ENCODE assay signal across 17 cellular contexts in genomic region chr3:52137311-52137710, GRCh38. TPM values are rescaled to one million over a fixed set of nuclear protein-coding genes. Genes with fewer than 3 reads are reported as not detected.
DNase-seq lines count a peak whose midpoint lies in the region; ATAC-seq and TF ChIP-seq lines count a peak whose summit lies in the region.
"Had no signal": no experiment of that assay in that cellular context is flagged by ENCODE, and none has a peak within 500 bp of the region (broad histone marks: within the 10 kb centered on the region; RNA-seq: fewer than 3 reads in every experiment).

No MANE protein-coding gene starts in this region.

- no peak overlapping the region for H3K4me3 ChIP-seq in breast epithelium
- H3K4me3 ChIP-seq in mammary epithelial cell (replicated peaks in 1 of 3; ENCODE audit: insufficient read depth in 1 of 3, low read depth in 2 of 3, low read length in 3 of 3), result no peak overlapping the region
- H3K4me3 ChIP-seq in gastroesophageal sphincter, result no peak overlapping the region
- no peak overlapping the region for H3K4me3 ChIP-seq in osteoblast (ENCODE audit: insufficient read depth, low read length)
- no peak overlapping the region for H3K4me3 ChIP-seq in upper lobe of right lung

- no peak for TF ChIP-seq POLR2A in breast epithelium (IDR thresholded peaks at IDR 0.05)
- no peak for TF ChIP-seq POLR2A in gastroesophageal sphincter (IDR thresholded peaks at IDR 0.05)

- BruUV-seq in mammary epithelial cell (replicated peaks; lab: Mats Ljungman, UMichigan), result no TSS peak

- in situ Hi-C loops in mammary epithelial cell (cut with MboI; ENCODE audit: low sequenced_read_pairs in 2 of 2), result no loop called here

- intact Hi-C loops in breast epithelium (cut with DNase I; ENCODE audit: low total_unique reads) (no loop called here), mammary epithelial cell (cut with micrococcal nuclease) (no loop called here), upper lobe of right lung (cut with DNase I) (no loop called here)

- H2AFZ ChIP-seq in mammary epithelial cell (ENCODE audit: low read depth, low read length) (no peak overlapping the region), osteoblast (ENCODE audit: low read length) (no peak overlapping the region)

- no peak overlapping the region for H3K9ac ChIP-seq in mammary epithelial cell (ENCODE audit: insufficient read depth, low read length)
- H3K9ac ChIP-seq: KMS-11 had no signal

- dilution Hi-C loops in mammary epithelial cell (cut with HindIII; ENCODE audit: low sequenced_read_pairs), result no loop called here

- H3K79me2 ChIP-seq in mammary epithelial cell (ENCODE audit: insufficient read depth, low read length) (peaks cover 6% of the 10 kb centered on the region), osteoblast (ENCODE audit: insufficient read depth, low read length) (no peaks in the 10 kb centered on the region)

- 88% methylated on average over 4 of the region's 7 CpGs for WGBS in mammary epithelial cell (ENCODE audit: low coverage, missing lambda C conversion rate)
- no CpG with 5 or more reads among the region's 7 CpGs for WGBS in gastroesophageal sphincter (ENCODE audit: low coverage in 1 of 2), 2 donors

- H3K4me2 ChIP-seq in mammary epithelial cell (ENCODE audit: insufficient read depth, low read depth, low read length) (no peak overlapping the region), osteoblast (ENCODE audit: insufficient read depth, low read length) (no peak overlapping the region)
- H3K4me2 ChIP-seq: KMS-11 had no signal

- H4K20me1 ChIP-seq in mammary epithelial cell (ENCODE audit: insufficient read depth, low read length) (no peaks in the 10 kb centered on the region), osteoblast (ENCODE audit: insufficient read depth, low read length) (peaks cover 4% of the 10 kb centered on the region)

- H3K27me3 ChIP-seq in breast epithelium (no peaks in the 10 kb centered on the region), mammary epithelial cell (ENCODE audit: insufficient read depth, low read length) (no peaks in the 10 kb centered on the region), gastroesophageal sphincter (no peaks in the 10 kb centered on the region), osteoblast (ENCODE audit: insufficient read depth, low read length) (no peaks in the 10 kb centered on the region), upper lobe of right lung (no peaks in the 10 kb centered on the region)

- ATAC-seq in gastroesophageal sphincter, result no peak
- ATAC-seq in upper lobe of right lung, result no peak

- peaks cover 0 to 15% of the 10 kb centered on the region in 2 donors for H3K4me1 ChIP-seq in breast epithelium
- H3K4me1 ChIP-seq in mammary epithelial cell (ENCODE audit: insufficient read depth, low read length), result peaks cover 1% of the 10 kb centered on the region
- H3K4me1 ChIP-seq in gastroesophageal sphincter, result no peaks in the 10 kb centered on the region
- H3K4me1 ChIP-seq in osteoblast (ENCODE audit: insufficient read depth, low read length), result no peaks in the 10 kb centered on the region
- H3K4me1 ChIP-seq in upper lobe of right lung, result peaks cover 17% of the 10 kb centered on the region

- TF ChIP-seq EP300 in gastroesophageal sphincter (IDR thresholded peaks at IDR 0.05), result no peak

- H3K9me3 ChIP-seq in breast epithelium (no peaks in the 10 kb centered on the region), mammary epithelial cell (replicated peaks; ENCODE audit: insufficient read depth, low read length) (no peaks in the 10 kb centered on the region), gastroesophageal sphincter (no peaks in the 10 kb centered on the region), osteoblast (ENCODE audit: low read depth, low read length) (no peaks in the 10 kb centered on the region), upper lobe of right lung (no peaks in the 10 kb centered on the region)

- DNase-seq in breast epithelium (ENCODE audit: low spot score in 2 of 2), result no peak
- no peak for DNase-seq in mammary epithelial cell
- peak; percentile 30 for DNase-seq in osteoblast (ENCODE audit: insufficient read length, low spot score, missing footprints)
- DNase-seq in upper lobe of right lung, result no peak
- DNase-seq in NCI-H524 treated with DMSO at 0.1 percent for 48 hours (lab: John Stamatoyannopoulos, UW), result no peak
- no peak for DNase-seq in GM20000 (ENCODE audit: low spot score)
- no peak for DNase-seq in occipital lobe (lab: John Stamatoyannopoulos, UW)
- DNase-seq: 8988T, DND-41, H9, NCI-H1417, NCI-H187, NCI-H2107, NCI-H510A had no signal

- TF ChIP-seq CTCF in breast epithelium (IDR thresholded peaks at IDR 0.05) (no peak), mammary epithelial cell (conservative IDR thresholded peaks at IDR 0.05 in 1 of 2, IDR thresholded peaks at IDR 0.05 in 1 of 2; ENCODE audit: extremely low read depth in 1 of 2, insufficient read depth in 1 of 2, low read depth in 1 of 2, low read length in 2 of 2) (no peak), gastroesophageal sphincter (IDR thresholded peaks at IDR 0.05) (no peak), osteoblast (IDR thresholded peaks at IDR 0.05; ENCODE audit: extremely low read depth, low read depth, low read length) (no peak), upper lobe of right lung (IDR thresholded peaks at IDR 0.05) (no peak), GM20000 (IDR thresholded peaks at IDR 0.05; ENCODE audit: extremely low read depth, missing control alignments) (no peak)

- H3K36me3 ChIP-seq in breast epithelium (no peaks in the 10 kb centered on the region), mammary epithelial cell (ENCODE audit: insufficient read depth, low read length) (no peaks in the 10 kb centered on the region), gastroesophageal sphincter (no peaks in the 10 kb centered on the region), osteoblast (ENCODE audit: insufficient read depth, low read length) (no peaks in the 10 kb centered on the region), upper lobe of right lung (no peaks in the 10 kb centered on the region)

- H3K27ac ChIP-seq in breast epithelium (peak overlapping the region; percentile 86 to 91), mammary epithelial cell (ENCODE audit: insufficient read depth, low read depth, low read length) (no peak overlapping the region), gastroesophageal sphincter (peak overlapping the region in 3 of 4 donors; percentile 35 to 47 (median 43)), osteoblast (ENCODE audit: low read depth, low read length) (no peak overlapping the region), upper lobe of right lung (peak overlapping the region; percentile 72)
- H3K27ac ChIP-seq: HL-60, KMS-11 had no signal

- CTCF ChIA-PET in mammary epithelial cell (lab: Charles Lee; ENCODE audit: low non-redundant PET), result no interaction called here

RNA-seq across cellular contexts. Expression of gene POC1A, which starts 16.9 kb away (rescaled TPM):
- total RNA-seq in breast epithelium (1 to 10 TPM; 1.9 to 2.7 (median 2.6) TPM), mammary epithelial cell (10 to 100 TPM in 1 of 2 donors, 1 to 10 TPM in 1; 2.8 to 21.5 TPM), gastroesophageal sphincter (1 to 10 TPM in 2 of 4 donors, under 1 TPM in 2; 0.73 to 1.7 (median 0.93) TPM), osteoblast (1.8 and 3.2 TPM in 2 replicates), upper lobe of right lung (2.5 TPM), occipital lobe (3.1 TPM)
- 22.2 TPM for polyA plus RNA-seq in mammary epithelial cell
- polyA minus RNA-seq in mammary epithelial cell, result 17.2 TPM

Comparison
In these comparisons a context has a peak if more than half of its experiments do, and no peak if none do; other contexts are left out.
1. H3K27ac ChIP-seq: peak in breast epithelium (2 of 2), gastroesophageal sphincter (3 of 4) and upper lobe of right lung (single experiment); none in mammary epithelial cell (single experiment) and osteoblast (single experiment).